Comparison of ENCODE assay signal across 1 cellular context in the genomic region with DNA sequence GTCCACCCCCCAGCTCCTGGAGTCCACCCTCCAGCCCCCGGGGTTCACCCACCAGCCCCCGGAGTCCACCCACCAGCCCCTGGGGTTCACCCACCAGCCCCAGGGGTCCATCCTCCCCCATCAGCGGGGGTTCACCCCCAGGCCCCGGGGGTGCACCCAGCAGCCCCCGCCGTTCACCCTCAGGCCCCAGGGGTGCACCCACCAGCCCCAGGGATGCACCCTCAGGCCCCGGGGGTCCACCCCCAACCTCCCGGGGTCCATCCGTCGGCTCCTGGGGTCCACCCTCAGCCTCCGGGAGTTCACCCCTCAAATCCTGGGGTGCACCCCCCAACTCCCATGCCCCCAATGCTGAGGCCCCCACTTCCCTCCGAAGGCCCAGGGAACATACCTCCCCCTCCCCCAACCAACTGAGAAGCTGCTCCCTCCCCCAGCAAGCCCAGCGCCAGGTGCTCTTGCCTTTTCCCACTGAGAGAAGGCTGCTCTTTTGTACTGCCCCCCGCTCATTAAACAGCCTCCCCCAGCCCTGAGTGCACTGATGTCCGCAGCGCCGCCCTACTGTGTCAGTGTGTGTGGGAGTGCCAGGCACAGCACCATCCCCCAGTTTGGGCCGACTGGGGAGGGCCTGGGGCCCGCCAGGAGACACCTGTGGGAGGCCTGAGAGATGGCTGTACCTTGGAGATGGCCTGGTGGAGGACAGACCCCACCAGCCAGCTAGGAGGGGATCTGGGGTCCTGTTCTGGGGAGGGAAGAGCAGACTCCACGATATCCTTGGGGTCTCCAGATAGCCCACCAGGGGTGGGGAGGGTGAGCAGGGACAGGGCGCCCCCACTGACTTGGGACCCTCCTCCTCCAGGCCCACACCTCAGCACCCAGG.
TF ChIP-seq lines count a peak whose summit lies in the region.

No MANE protein-coding gene starts in this region.

TF ChIP-seq in HepG2, 621 proteins besides CTCF, POLR2A, EP300 and RAD21:
- no peak for TF ChIP-seq MAZ (IDR thresholded peaks at IDR 0.05; ENCODE audit: borderline replicate concordance, low read depth, low read length)
- no peak for TF ChIP-seq MAZ (CRISPR knock-in tag; IDR thresholded peaks at IDR 0.05; ENCODE audit: low read depth)
- TF ChIP-seq CERS6 (CRISPR knock-in tag; IDR thresholded peaks at IDR 0.05): no peak
- TF ChIP-seq HES4 (CRISPR knock-in tag; IDR thresholded peaks at IDR 0.05; ENCODE audit: borderline replicate concordance): no peak
- TF ChIP-seq RBM22 (optimal IDR thresholded peaks at IDR 0.05; ENCODE audit: low read length): peak; percentile 10
- TF ChIP-seq ARID2 (CRISPR knock-in tag; IDR thresholded peaks at IDR 0.05; ENCODE audit: borderline replicate concordance): no peak
TF ChIP-seq in HepG2: peak in this region for 1.
